In genomic region chr16:56267888-56268287, GRCh38 we compare ENCODE assay signal across 18 cellular contexts.
DNase-seq lines count a peak whose midpoint lies in the region; ATAC-seq and TF ChIP-seq lines count a peak whose summit lies in the region.
"Had no signal": no experiment of that assay in that cellular context is flagged by ENCODE, and none has a peak within 500 bp of the region (broad histone marks: within the 10 kb centered on the region; RNA-seq: fewer than 3 reads in every experiment).

No MANE protein-coding gene starts in this region.

- H3K27me3 ChIP-seq in tibial artery = no peaks in the 10 kb centered on the region

- peaks cover 16% of the 10 kb centered on the region for H3K4me1 Mint-ChIP-seq in nephron
- peaks cover 41% of the 10 kb centered on the region for H3K4me1 Mint-ChIP-seq in stimulated activated effector memory CD8-positive, alpha-beta T cell treated with anti-CD3 and anti-CD28 coated beads, Interleukin-12 subunit alpha, Interleukin-12 subunit beta, amount 100 ng/mL, for 72 hours

- peaks cover 21% of the 10 kb centered on the region for H3K27me3 Mint-ChIP-seq in nephron (ENCODE audit: low read depth)
- H3K27me3 Mint-ChIP-seq: CD4-positive, alpha-beta memory T cell had no signal

- H3K4me3 ChIP-seq in tibial artery = peak overlapping the region in 1 of 2 donors; percentile 36

- TF ChIP-seq CTCF in nephron (IDR thresholded peaks at IDR 0.05; ENCODE audit: unreplicated experiment in 3 of 3) (no peak), tibial artery (IDR thresholded peaks at IDR 0.05) (no peak)

- H3K9me3 ChIP-seq in tibial artery = no peaks in the 10 kb centered on the region

- H3K27ac Mint-ChIP-seq in nephron = peak overlapping the region in 2 of 3 experiments; percentile 50 to 79
- no peak overlapping the region for H3K27ac Mint-ChIP-seq in stimulated activated effector memory CD8-positive, alpha-beta T cell treated with anti-CD3 and anti-CD28 coated beads, Interleukin-12 subunit alpha, Interleukin-12 subunit beta, amount 100 ng/mL, for 72 hours

- H3K27ac ChIP-seq in caudate nucleus (ENCODE audit: low read depth, low read length) (peak overlapping the region; percentile 99), tibial artery (peak overlapping the region; percentile 79 to 82)

- DNase-seq in NCI-H2107 treated with DMSO at 0.1 percent for 48 hours (lab: John Stamatoyannopoulos, UW; ENCODE audit: unreplicated experiment) (peak; percentile 8), NCI-H2107 (lab: John Stamatoyannopoulos, UW) (no peak), caudate nucleus (lab: John Stamatoyannopoulos, UW) (no peak), tibial artery (peak in 1 of 2 donors; percentile 1), pons (ENCODE audit: low spot score) (no peak)
- no peak for DNase-seq in stimulated activated effector memory CD8-positive, alpha-beta T cell treated with anti-CD3 and anti-CD28 coated beads, Interleukin-12 subunit alpha, Interleukin-12 subunit beta, amount 100 ng/mL, for 72 hours (ENCODE audit: low spot score in 2 of 2)
- DNase-seq: CD4-positive, alpha-beta memory T cell; DMS153; GDM1; H7; IMR-90; NCI-H1417; NCI-H2029; NCI-H510A treated with DMSO at 0.1 percent for 48 hours; NCI-H82; SHP77 treated with DMSO at 0.1 percent for 48 hours had no signal

- H3K4me1 ChIP-seq in tibial artery = peaks cover 0 to 55% (median 15%) of the 10 kb centered on the region in 4 donors

- H3K36me3 ChIP-seq in tibial artery = no peaks in the 10 kb centered on the region

- no peaks in the 10 kb centered on the region for H3K9me3 Mint-ChIP-seq in nephron
- H3K9me3 Mint-ChIP-seq in stimulated activated effector memory CD8-positive, alpha-beta T cell treated with anti-CD3 and anti-CD28 coated beads, Interleukin-12 subunit alpha, Interleukin-12 subunit beta, amount 100 ng/mL, for 72 hours = no peaks in the 10 kb centered on the region

- no peaks in the 10 kb centered on the region for H3K36me3 Mint-ChIP-seq in nephron (ENCODE audit: low read depth)
- no peaks in the 10 kb centered on the region for H3K36me3 Mint-ChIP-seq in stimulated activated effector memory CD8-positive, alpha-beta T cell treated with anti-CD3 and anti-CD28 coated beads, Interleukin-12 subunit alpha, Interleukin-12 subunit beta, amount 100 ng/mL, for 72 hours

- peak overlapping the region in 1 of 3 experiments; percentile 18 for H3K4me3 Mint-ChIP-seq in nephron
- no peak overlapping the region for H3K4me3 Mint-ChIP-seq in stimulated activated effector memory CD8-positive, alpha-beta T cell treated with anti-CD3 and anti-CD28 coated beads, Interleukin-12 subunit alpha, Interleukin-12 subunit beta, amount 100 ng/mL, for 72 hours
- H3K4me3 Mint-ChIP-seq: CD4-positive, alpha-beta memory T cell had no signal

- ATAC-seq in stimulated activated effector memory CD8-positive, alpha-beta T cell treated with anti-CD3 and anti-CD28 coated beads, Interleukin-12 subunit alpha, Interleukin-12 subunit beta, amount 100 ng/mL, for 72 hours = no peak
- no peak for ATAC-seq in GM19397 (IDR thresholded peaks at IDR 0.05; ENCODE audit: unreplicated experiment)

- intact Hi-C loops in tibial artery (cut with DNase I; ENCODE audit: low total_unique reads) = no loop called here
